In genomic region chr16:66954097-66954659, GRCh38 we compare ENCODE assay signal across 8 cellular contexts. TPM values are rescaled to one million over a fixed set of nuclear protein-coding genes. Genes with fewer than 3 reads are reported as not detected.
DNase-seq lines count a peak whose midpoint lies in the region; ATAC-seq and TF ChIP-seq lines count a peak whose summit lies in the region.

No MANE protein-coding gene starts in this region.

- intact Hi-C loops in activated CD8-positive, alpha-beta T cell treated with anti-CD3 and anti-CD28 coated beads for 36 hours (cut with micrococcal nuclease), result loop anchor here (5.0 kb wide), 1 partner anchor 203 kb away; the partner anchor contains the start of genes FBXL8 and TRADD

- no peaks in the 10 kb centered on the region for H3K36me3 Mint-ChIP-seq in activated CD8-positive, alpha-beta T cell treated with anti-CD3 and anti-CD28 coated beads for 36 hours (ENCODE audit: low read depth)

- no peak overlapping the region for H3K27ac Mint-ChIP-seq in activated CD8-positive, alpha-beta T cell treated with anti-CD3 and anti-CD28 coated beads for 36 hours

- POLR2A ChIA-PET in activated CD8-positive, alpha-beta T cell treated with anti-CD3 and anti-CD28 coated beads for 36 hours (lab: Charles Lee), result interaction anchor here (1.3 kb wide), 1 partner anchor 25 kb away, joined by 3 read pairs; no protein-coding TSS in a partner anchor

- peaks cover 13% of the 10 kb centered on the region for H3K4me1 Mint-ChIP-seq in activated CD8-positive, alpha-beta T cell treated with anti-CD3 and anti-CD28 coated beads for 36 hours (ENCODE audit: low read depth)

- no peaks in the 10 kb centered on the region for H3K9me3 Mint-ChIP-seq in activated CD8-positive, alpha-beta T cell treated with anti-CD3 and anti-CD28 coated beads for 36 hours

- H3K27me3 Mint-ChIP-seq in activated CD8-positive, alpha-beta T cell treated with anti-CD3 and anti-CD28 coated beads for 36 hours, result peaks cover 31% of the 10 kb centered on the region

- DNase-seq in D341Med (ENCODE audit: low spot score) (peak; percentile 71), NCI-H82 treated with DMSO at 0.1 percent for 48 hours (lab: John Stamatoyannopoulos, UW; ENCODE audit: unreplicated experiment) (peak; percentile 62), medulla oblongata (ENCODE audit: extremely low spot score) (peak; percentile 91)
- DNase-seq in activated CD8-positive, alpha-beta T cell treated with anti-CD3 and anti-CD28 coated beads for 36 hours, result peak; percentile 91
- DNase-seq in effector CD4-positive, alpha-beta T cell, result peak; percentile 60
- peak; percentile 59 for DNase-seq in stimulated activated CD8-positive, alpha-beta memory T cell treated with anti-CD3 and anti-CD28 coated beads, Interleukin-15, amount 100 ng/mL, for 1 hour (ENCODE audit: low read depth)

- ATAC-seq in HG03342 (IDR thresholded peaks at IDR 0.05; ENCODE audit: unreplicated experiment) (peak; percentile 54), GM19467 (IDR thresholded peaks at IDR 0.05; ENCODE audit: unreplicated experiment) (no peak)
- peak; percentile 87 for ATAC-seq in activated CD8-positive, alpha-beta T cell treated with anti-CD3 and anti-CD28 coated beads for 36 hours

- H3K4me3 Mint-ChIP-seq in activated CD8-positive, alpha-beta T cell treated with anti-CD3 and anti-CD28 coated beads for 36 hours, result no peak overlapping the region

- peak; percentile 77 for TF ChIP-seq CTCF in activated CD8-positive, alpha-beta T cell treated with anti-CD3 and anti-CD28 coated beads for 36 hours (IDR thresholded peaks at IDR 0.05)

- CTCF ChIA-PET in activated CD8-positive, alpha-beta T cell treated with anti-CD3 and anti-CD28 coated beads for 36 hours (lab: Charles Lee), result interaction anchor here (0.6 to 2.6 kb wide), 36 partner anchors 8 to 492 kb away, joined by 3 to 20 read pairs (median 4); partner anchors contain the start of genes B3GNT9, CDH16, CES4A and CIAO2B

RNA-seq across cellular contexts. Expression of gene CES3, which starts 6.9 kb away (rescaled TPM):
- total RNA-seq in activated CD8-positive, alpha-beta T cell treated with anti-CD3 and anti-CD28 coated beads for 36 hours, result 1 to 10 TPM; 2.1 to 2.9 TPM

RNA-seq across cellular contexts. Expression of gene CES2, which starts 18.9 kb away (rescaled TPM):
- 10 to 100 TPM; 24.7 to 24.9 TPM for total RNA-seq in activated CD8-positive, alpha-beta T cell treated with anti-CD3 and anti-CD28 coated beads for 36 hours

RNA-seq across cellular contexts. Expression of gene CIAO2B, which starts 20.0 kb away (rescaled TPM):
- total RNA-seq in activated CD8-positive, alpha-beta T cell treated with anti-CD3 and anti-CD28 coated beads for 36 hours, result 100 to 1,000 TPM; 150 to 162 TPM

RNA-seq across cellular contexts. Expression of gene RRAD, which starts 28.8 kb away (rescaled TPM):
- 1 to 10 TPM in 1 of 2 experiments, under 1 TPM in 1; 0.61 to 1.1 TPM for total RNA-seq in activated CD8-positive, alpha-beta T cell treated with anti-CD3 and anti-CD28 coated beads for 36 hours

RNA-seq across cellular contexts. Expression of gene CES4A, which starts 34.2 kb away (rescaled TPM):
- 1 to 10 TPM; 4.5 to 5.9 TPM for total RNA-seq in activated CD8-positive, alpha-beta T cell treated with anti-CD3 and anti-CD28 coated beads for 36 hours
